Comparison of ENCODE assay signal across 19 cellular contexts in genomic region chr20:51680067-51680749, GRCh38.
DNase-seq lines count a peak whose midpoint lies in the region; ATAC-seq and TF ChIP-seq lines count a peak whose summit lies in the region.
"Had no signal": no experiment of that assay in that cellular context is flagged by ENCODE, and none has a peak within 500 bp of the region (broad histone marks: within the 10 kb centered on the region; RNA-seq: fewer than 3 reads in every experiment).

No MANE protein-coding gene starts in this region.

- ATAC-seq in GM23338 (no peak), HG03095 (IDR thresholded peaks at IDR 0.05; ENCODE audit: unreplicated experiment) (no peak), HG03432 (IDR thresholded peaks at IDR 0.05; ENCODE audit: unreplicated experiment) (no peak)
- ATAC-seq: CD8-positive, alpha-beta T cell had no signal

- CTCF ChIA-PET in Calu3 (lab: Charles Lee): no interaction called here

- no peaks in the 10 kb centered on the region for H3K27me3 Mint-ChIP-seq in Calu3 (ENCODE audit: unreplicated experiment)
- peaks cover 3% of the 10 kb centered on the region for H3K27me3 Mint-ChIP-seq in GM23338 (ENCODE audit: insufficient read depth, low read depth, poor library complexity)
- H3K27me3 Mint-ChIP-seq in glutamatergic neuron (ENCODE audit: unreplicated experiment): peaks cover 20% of the 10 kb centered on the region

- H3K36me3 Mint-ChIP-seq in Calu3 (ENCODE audit: insufficient read depth, unreplicated experiment): peaks cover 13% of the 10 kb centered on the region
- no peaks in the 10 kb centered on the region for H3K36me3 Mint-ChIP-seq in GM23338 (ENCODE audit: low read depth)
- no peaks in the 10 kb centered on the region for H3K36me3 Mint-ChIP-seq in glutamatergic neuron (ENCODE audit: unreplicated experiment)
- H3K36me3 Mint-ChIP-seq: CD8-positive, alpha-beta T cell had no signal

- intact Hi-C loops in Calu3 (cut with micrococcal nuclease; ENCODE audit: unreplicated experiment): no loop called here

- no peak overlapping the region for H3K4me3 ChIP-seq in GM23338
- H3K4me3 ChIP-seq: BLaER1 treated with 17β-estradiol and CSF1 and Interleukin-3, amounts not matched to agents 10 nM and 100 nM; HAP-1; Peyer's patch; SJSA1 had no signal

- H3K4me3 Mint-ChIP-seq in Calu3 (ENCODE audit: low read depth, unreplicated experiment) (no peak overlapping the region), GM23338 (no peak overlapping the region), glutamatergic neuron (ENCODE audit: unreplicated experiment) (peak overlapping the region; percentile 61)
- H3K4me3 Mint-ChIP-seq: CD8-positive, alpha-beta T cell had no signal

- H3F3A ChIP-seq in GM23338 (replicated peaks; ENCODE audit: low read depth): no peaks in the 10 kb centered on the region

- BruUV-seq in Calu3 (replicated peaks; lab: Mats Ljungman, UMichigan): no TSS peak

- H3K4me2 ChIP-seq in GM23338: 0 out of 2 replicates have a peak overlapping the region, but pooled peaks have one; percentile 14
- H3K4me2 ChIP-seq: BLaER1 treated with 17β-estradiol and CSF1 and Interleukin-3, amounts not matched to agents 10 nM and 100 nM; KMS-11 had no signal

- H3K27me3 ChIP-seq in GM23338 (ENCODE audit: insufficient read depth): no peaks in the 10 kb centered on the region
- H3K27me3 ChIP-seq: BLaER1 treated with 17β-estradiol and CSF1 and Interleukin-3, amounts not matched to agents 10 nM and 100 nM; Peyer's patch; SJSA1 had no signal

- no peak for TF ChIP-seq CTCF in Calu3 (IDR thresholded peaks at IDR 0.05; ENCODE audit: unreplicated experiment)
- TF ChIP-seq CTCF in GM23338 (conservative IDR thresholded peaks at IDR 0.05; ENCODE audit: low read depth in 2 of 2): no peak
- no peak for TF ChIP-seq CTCF in glutamatergic neuron (IDR thresholded peaks at IDR 0.05; ENCODE audit: partially characterized antibody, unreplicated experiment)

- H4K20me1 ChIP-seq in GM23338 (replicated peaks; ENCODE audit: insufficient read depth): no peaks in the 10 kb centered on the region
- H4K20me1 ChIP-seq: BLaER1 treated with 17β-estradiol and CSF1 and Interleukin-3, amounts not matched to agents 10 nM and 100 nM had no signal

- no peak overlapping the region for H2AFZ ChIP-seq in GM23338

- no peaks in the 10 kb centered on the region for H3K79me2 ChIP-seq in GM23338 (replicated peaks; ENCODE audit: insufficient read depth)

- H3K4me1 ChIP-seq in GM23338 (ENCODE audit: insufficient read depth): peaks cover 7% of the 10 kb centered on the region
- H3K4me1 ChIP-seq: HAP-1, Peyer's patch, SJSA1 had no signal

- no peaks in the 10 kb centered on the region for H3K4me1 Mint-ChIP-seq in Calu3 (ENCODE audit: low read depth, unreplicated experiment)
- peaks cover 18% of the 10 kb centered on the region; the same call in 2 of the 3 replicates for H3K4me1 Mint-ChIP-seq in GM23338
- H3K4me1 Mint-ChIP-seq in glutamatergic neuron (ENCODE audit: low read depth, unreplicated experiment): peaks cover 27% of the 10 kb centered on the region

- no peaks in the 10 kb centered on the region for H3K36me3 ChIP-seq in GM23338 (ENCODE audit: insufficient read depth)
- H3K36me3 ChIP-seq: SJSA1 had no signal

- H3K9me3 Mint-ChIP-seq in Calu3 (ENCODE audit: low read depth, unreplicated experiment) (no peaks in the 10 kb centered on the region), GM23338 (no peaks in the 10 kb centered on the region), glutamatergic neuron (ENCODE audit: unreplicated experiment) (peaks cover 21% of the 10 kb centered on the region)
- H3K9me3 Mint-ChIP-seq: CD8-positive, alpha-beta T cell had no signal

- peak overlapping the region; percentile 4 for H3K27ac Mint-ChIP-seq in Calu3 (ENCODE audit: unreplicated experiment)
- no peak overlapping the region for H3K27ac Mint-ChIP-seq in GM23338
- H3K27ac Mint-ChIP-seq in glutamatergic neuron (ENCODE audit: unreplicated experiment): peak overlapping the region; percentile 80
- H3K27ac Mint-ChIP-seq: CD8-positive, alpha-beta T cell had no signal

- H3K27ac ChIP-seq in GM23338 (ENCODE audit: low read depth): no peak overlapping the region
- H3K27ac ChIP-seq: BLaER1 treated with 17β-estradiol and CSF1 and Interleukin-3, amounts not matched to agents 10 nM and 100 nM; KMS-11; Peyer's patch; SJSA1 had no signal

- DNase-seq in Calu3 (no peak), GM23338 (ENCODE audit: low spot score) (no peak), SK-N-DZ (ENCODE audit: low spot score) (peak; percentile 56), glutamatergic neuron (no peak), NCI-H510A (lab: John Stamatoyannopoulos, UW) (no peak)
- DNase-seq: CD8-positive, alpha-beta T cell; DMS79 treated with DMSO at 0.1 percent for 48 hours; MV-4-11; NCI-H1436 treated with DMSO at 0.1 percent for 48 hours; NCI-H2029 treated with DMSO at 0.1 percent for 48 hours; NCI-H226; NCI-H524 treated with DMSO at 0.1 percent for 48 hours; Peyer's patch had no signal

- H3K9me2 ChIP-seq in GM23338 (ENCODE audit: insufficient read depth): no peaks in the 10 kb centered on the region

TF ChIP-seq in GM23338, 12 proteins besides CTCF, POLR2A, EP300 and RAD21:
- no peak for TF ChIP-seq REST (IDR thresholded peaks at IDR 0.05; ENCODE audit: unreplicated experiment)
- TF ChIP-seq EZH2phosphoT487 (IDR thresholded peaks at IDR 0.05; ENCODE audit: unreplicated experiment): no peak
- TF ChIP-seq ZNF331 (CRISPR knock-in tag; IDR thresholded peaks at IDR 0.05; ENCODE audit: low read depth): no peak
- no peak for TF ChIP-seq EZH2 (IDR thresholded peaks at IDR 0.05; ENCODE audit: low read depth, unreplicated experiment)
- no peak for TF ChIP-seq STAT1 (IDR thresholded peaks at IDR 0.05; ENCODE audit: unreplicated experiment)
- TF ChIP-seq ETS1 (IDR thresholded peaks at IDR 0.05): no peak
- no peak for TF ChIP-seq ZNF114 (CRISPR knock-in tag; IDR thresholded peaks at IDR 0.05)
